11 cellular contexts compared by ENCODE assay signal in the genomic region with DNA sequence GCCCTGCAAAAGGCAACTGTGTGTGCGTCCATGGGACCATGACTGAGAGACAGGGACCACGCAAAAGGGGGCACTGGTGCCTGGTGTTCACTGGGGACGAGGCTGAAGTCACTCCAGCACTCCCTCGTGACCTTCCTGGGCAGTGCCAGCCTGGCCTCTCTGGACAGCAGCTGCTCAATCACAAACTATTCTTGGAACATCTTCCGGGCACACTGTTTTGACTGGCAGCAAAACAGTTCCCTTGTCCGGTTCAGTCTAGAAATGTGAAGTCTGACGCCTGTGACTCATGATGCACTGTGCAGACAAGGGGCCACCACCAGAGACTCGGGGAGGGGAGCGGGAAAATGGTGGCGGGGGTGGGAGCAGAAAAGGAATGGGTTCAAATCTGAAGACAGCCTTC. TPM values are rescaled to one million over a fixed set of nuclear protein-coding genes. Genes with fewer than 3 reads are reported as not detected.
A peak's percentile ranks its signal among the peaks of the same experiment; 100 is the strongest.
DNase-seq lines count a peak whose midpoint lies in the region; ATAC-seq and TF ChIP-seq lines count a peak whose summit lies in the region.
"Had no signal": no experiment of that assay in that cellular context is flagged by ENCODE, and none has a peak within 500 bp of the region (broad histone marks: within the 10 kb centered on the region; RNA-seq: fewer than 3 reads in every experiment).

No MANE protein-coding gene starts in this region.

- TF ChIP-seq POLR2A in uterus (IDR thresholded peaks at IDR 0.05), result no peak

- intact Hi-C loops in naive thymus-derived CD4-positive, alpha-beta T cell (cut with micrococcal nuclease), result loop anchor here in 1 of 2 donors (5.0 kb wide), 1 partner anchor 54 kb away; a partner anchor contains a TSS
- intact Hi-C loops in uterus (cut with DNase I; ENCODE audit: low total_unique reads), result no loop called here

- H3K27ac ChIP-seq in naive thymus-derived CD4-positive, alpha-beta T cell (ENCODE audit: low read depth, low read length), result no peak overlapping the region
- H3K27ac ChIP-seq in uterus, result no peak overlapping the region

- H3K4me1 Mint-ChIP-seq in naive thymus-derived CD4-positive, alpha-beta T cell, result peaks cover 21 to 65% (median 50%) of the 10 kb centered on the region in 7 donors

- H3K27me3 ChIP-seq in naive thymus-derived CD4-positive, alpha-beta T cell (ENCODE audit: control insufficient read depth in 2 of 2, insufficient read depth in 2 of 2, low read length in 2 of 2), result no peaks in the 10 kb centered on the region
- no peaks in the 10 kb centered on the region for H3K27me3 ChIP-seq in uterus

- H3K27ac Mint-ChIP-seq in naive thymus-derived CD4-positive, alpha-beta T cell, result peak overlapping the region in 5 of 9 donors; percentile 46 to 93 (median 75)
- H3K27ac Mint-ChIP-seq: stimulated activated naive CD8-positive, alpha-beta T cell treated with anti-CD3 and anti-CD28 coated beads, Interleukin-15, Interleukin-2, amounts not matched to agents 100 ng/mL and 50 ng/mL, for 24 hours had no signal

- no peak for TF ChIP-seq CTCF in foreskin fibroblast (IDR thresholded peaks at IDR 0.05; ENCODE audit: low read depth, low read length)
- TF ChIP-seq CTCF in uterus (IDR thresholded peaks at IDR 0.05), result no peak

- DNase-seq in foreskin fibroblast, result peak; percentile 24 to 33
- DNase-seq in naive thymus-derived CD4-positive, alpha-beta T cell, result peak in 1 of 9 donors; percentile 2
- peak; percentile 48 for DNase-seq in ureter (ENCODE audit: low spot score)
- DNase-seq in activated CD4-positive, alpha-beta T cell treated with anti-CD3 and anti-CD28 coated beads, Interleukin-2, amount 50 U/mL, for 48 hours, result no peak
- DNase-seq in uterus, result no peak
- DNase-seq: cortex of kidney, GDM1 had no signal

- no peaks in the 10 kb centered on the region for H3K9me3 Mint-ChIP-seq in naive thymus-derived CD4-positive, alpha-beta T cell
- H3K9me3 Mint-ChIP-seq: stimulated activated naive CD8-positive, alpha-beta T cell treated with anti-CD3 and anti-CD28 coated beads, Interleukin-15, Interleukin-2, amounts not matched to agents 100 ng/mL and 50 ng/mL, for 24 hours had no signal

- ATAC-seq in SK-N-SH treated with all-trans-retinoic acid at 6 μM for 48 hours (peak; percentile 78), HG02885 (IDR thresholded peaks at IDR 0.05; ENCODE audit: poor library complexity, unreplicated experiment) (no peak)
- ATAC-seq in naive thymus-derived CD4-positive, alpha-beta T cell, result no peak

- POLR2A ChIA-PET in naive thymus-derived CD4-positive, alpha-beta T cell (lab: Charles Lee), result interaction anchor here (0.9 to 1.0 kb wide), 3 partner anchors 17 to 21 kb away, joined by 3 to 4 read pairs (median 3); a partner anchor contains a TSS

- no peaks in the 10 kb centered on the region for H3K27me3 Mint-ChIP-seq in naive thymus-derived CD4-positive, alpha-beta T cell
- H3K27me3 Mint-ChIP-seq: stimulated activated naive CD8-positive, alpha-beta T cell treated with anti-CD3 and anti-CD28 coated beads, Interleukin-15, Interleukin-2, amounts not matched to agents 100 ng/mL and 50 ng/mL, for 24 hours had no signal

- peaks cover 0 to 23% of the 10 kb centered on the region in 2 donors for H3K4me1 ChIP-seq in naive thymus-derived CD4-positive, alpha-beta T cell (ENCODE audit: control insufficient read depth in 2 of 2, insufficient read depth in 2 of 2, low read length in 2 of 2)
- H3K4me1 ChIP-seq in uterus, result no peaks in the 10 kb centered on the region

- CTCF ChIA-PET in naive thymus-derived CD4-positive, alpha-beta T cell (lab: Charles Lee), result no interaction called here

- H3K36me3 ChIP-seq in naive thymus-derived CD4-positive, alpha-beta T cell (ENCODE audit: control insufficient read depth in 2 of 3, insufficient read depth in 3 of 3, low read length in 3 of 3), result no peaks in the 10 kb centered on the region
- H3K36me3 ChIP-seq in uterus, result no peaks in the 10 kb centered on the region

- H3K4me3 ChIP-seq in foreskin fibroblast (ENCODE audit: low read depth in 1 of 2, low read length in 2 of 2) (no peak overlapping the region), uterus (no peak overlapping the region)
- H3K4me3 ChIP-seq in naive thymus-derived CD4-positive, alpha-beta T cell (ENCODE audit: low read length), result no peak overlapping the region
- H3K4me3 ChIP-seq: smooth muscle cell had no signal

- H3K9me3 ChIP-seq in naive thymus-derived CD4-positive, alpha-beta T cell (ENCODE audit: control insufficient read depth in 2 of 3, low read length in 3 of 3), result no peaks in the 10 kb centered on the region
- no peaks in the 10 kb centered on the region for H3K9me3 ChIP-seq in uterus

- H3K4me3 Mint-ChIP-seq in naive thymus-derived CD4-positive, alpha-beta T cell, result no peak overlapping the region
- H3K4me3 Mint-ChIP-seq: stimulated activated naive CD8-positive, alpha-beta T cell treated with anti-CD3 and anti-CD28 coated beads, Interleukin-15, Interleukin-2, amounts not matched to agents 100 ng/mL and 50 ng/mL, for 24 hours had no signal

- peaks cover 0 to 9% (median 6%) of the 10 kb centered on the region in 5 donors for H3K36me3 Mint-ChIP-seq in naive thymus-derived CD4-positive, alpha-beta T cell

TF ChIP-seq in SK-N-SH treated with all-trans-retinoic acid at 6 μM for 48 hours, 23 proteins besides CTCF, POLR2A, EP300 and RAD21:
- TF ChIP-seq BACH2 (CRISPR knock-in tag; IDR thresholded peaks at IDR 0.05; ENCODE audit: borderline replicate concordance), result no peak
- 0 out of 2 replicates have a peak, but pooled peaks have one; percentile 37 for TF ChIP-seq SNAI2 (CRISPR knock-in tag; IDR thresholded peaks at IDR 0.05)
TF ChIP-seq in SK-N-SH treated with all-trans-retinoic acid at 6 μM for 48 hours: peak in this region for 1.

RNA-seq across cellular contexts. Expression of a gene that starts 20.8 kb away (rescaled TPM):
- total RNA-seq in naive thymus-derived CD4-positive, alpha-beta T cell, result 10 to 100 TPM; 30.2 to 53.4 (median 35.8) TPM
- polyA plus RNA-seq in naive thymus-derived CD4-positive, alpha-beta T cell, result 10 to 100 TPM; 24.2 to 35.1 TPM
- total RNA-seq in ureter (24.1 TPM), uterus (10 to 100 TPM in 3 of 4 donors, under 1 TPM in 1; 0.29 to 41.0 (median 24.3) TPM)

RNA-seq across cellular contexts. Expression of a gene that starts 42.3 kb away (rescaled TPM):
- total RNA-seq in naive thymus-derived CD4-positive, alpha-beta T cell, result 10 to 100 TPM in 1 of 5 experiments, 1 to 10 TPM in 4; 4.3 to 12.8 (median 5.6) TPM
- polyA plus RNA-seq in naive thymus-derived CD4-positive, alpha-beta T cell, result 1 to 10 TPM; 5.5 to 5.6 TPM
- total RNA-seq in ureter (7.8 TPM), uterus (10 to 100 TPM in 1 of 4 donors, 1 to 10 TPM in 3; 4.0 to 10.1 (median 5.8) TPM)

RNA-seq across cellular contexts. Expression of a gene that starts 54.8 kb away (rescaled TPM):
- 1 to 10 TPM; 1.5 to 9.2 (median 3.9) TPM for total RNA-seq in naive thymus-derived CD4-positive, alpha-beta T cell
- polyA plus RNA-seq in naive thymus-derived CD4-positive, alpha-beta T cell, result under 1 TPM in 1 of 2 donors, not detected in 1; 0.29 TPM
- total RNA-seq in ureter, result 20.2 TPM
- 10 to 100 TPM in 2 of 4 donors, 1 to 10 TPM in 2; 2.9 to 32.3 (median 18.4) TPM for total RNA-seq in uterus

Comparison
In these comparisons a context has a peak if more than half of its experiments do, and no peak if none do; other contexts are left out.
1. DNase-seq: peak in foreskin fibroblast (2 of 2) and ureter (single experiment); none in activated CD4-positive, alpha-beta T cell treated with anti-CD3 and anti-CD28 coated beads, Interleukin-2, amount 50 U/mL, for 48 hours (0 of 2) and uterus (0 of 2).